ENCODE assay signal across 26 cellular contexts in genomic region chr2:195395351-195395750, GRCh38.
DNase-seq lines count a peak whose midpoint lies in the region; ATAC-seq, FAIRE-seq and TF ChIP-seq lines count a peak whose summit lies in the region.
"Had no signal": no experiment of that assay in that cellular context is flagged by ENCODE, and none has a peak within 500 bp of the region (broad histone marks: within the 10 kb centered on the region; RNA-seq: fewer than 3 reads in every experiment).

No MANE protein-coding gene starts in this region.

- no peak for TF ChIP-seq POLR2A in spleen (IDR thresholded peaks at IDR 0.05)

- TF ChIP-seq CTCF in astrocyte (IDR thresholded peaks at IDR 0.05; ENCODE audit: insufficient read depth, low read depth, low read length) = no peak
- no peak for TF ChIP-seq CTCF in spleen (IDR thresholded peaks at IDR 0.05 in 8 of 11, conservative IDR thresholded peaks at IDR 0.05 in 3 of 11)

- no peak overlapping the region for H3K4me3 ChIP-seq in astrocyte (ENCODE audit: insufficient read depth, low read depth, low read length)
- no peak overlapping the region for H3K4me3 ChIP-seq in spleen
- H3K4me3 ChIP-seq: GM23338, SJSA1 had no signal

- no peak overlapping the region for H3K9ac ChIP-seq in astrocyte (ENCODE audit: low read length)

- H3K27ac ChIP-seq in astrocyte (ENCODE audit: low read depth, low read length) (no peak overlapping the region), spleen (no peak overlapping the region)
- H3K27ac ChIP-seq: SJSA1 had no signal

- H3K4me1 Mint-ChIP-seq in astrocyte (ENCODE audit: low read depth, unreplicated experiment) = peaks cover 8% of the 10 kb centered on the region
- H3K4me1 Mint-ChIP-seq: CD14-positive monocyte, GM23338 had no signal

- no peaks in the 10 kb centered on the region for H3K9me3 Mint-ChIP-seq in astrocyte (ENCODE audit: unreplicated experiment)
- H3K9me3 Mint-ChIP-seq: GM23338 had no signal

- H3K79me2 ChIP-seq in astrocyte (ENCODE audit: insufficient read depth, low read length) = no peaks in the 10 kb centered on the region

- no peaks in the 10 kb centered on the region for H4K20me1 ChIP-seq in astrocyte (ENCODE audit: insufficient read depth, low read length)

- peak; percentile 6 for DNase-seq in A172 (ENCODE audit: low spot score)
- DNase-seq in LHCN-M2 (ENCODE audit: low read depth) = peak; percentile 22
- peak; percentile 67 for DNase-seq in astrocyte (ENCODE audit: low read depth)
- peak; percentile 19 for DNase-seq in fibroblast of peridontal ligament (ENCODE audit: extremely low read depth)
- DNase-seq in spleen = no peak
- DNase-seq: GF-D8, Kasumi-1, MM.1S, NCI-H1048, NCI-H1436, NCI-H1930, NCI-H2171, NCI-H446, NCI-H526, OCI-M1 had no signal

- FAIRE-seq in astrocyte (lab: Jason Lieb, UNC) = no peak
- FAIRE-seq: A204.1, RCC 7860 had no signal

- ATAC-seq in SK-N-SH treated with all-trans-retinoic acid at 6 μM for 48 hours (no peak), GM19023 (IDR thresholded peaks at IDR 0.05; ENCODE audit: unreplicated experiment) (no peak), GM18858 (IDR thresholded peaks at IDR 0.05; ENCODE audit: unreplicated experiment) (no peak)
- ATAC-seq: GM23338, HCT116, Right ventricle myocardium inferior had no signal

- H3K27ac Mint-ChIP-seq in astrocyte (ENCODE audit: unreplicated experiment) = no peak overlapping the region
- H3K27ac Mint-ChIP-seq: B cell, CD14-positive monocyte, GM23338 had no signal

- H2AFZ ChIP-seq in astrocyte (ENCODE audit: low read depth, low read length) = no peak overlapping the region
- H2AFZ ChIP-seq: GM23338 had no signal

- H3K4me3 Mint-ChIP-seq in astrocyte (ENCODE audit: unreplicated experiment) = no peak overlapping the region
- H3K4me3 Mint-ChIP-seq: B cell, CD14-positive monocyte, GM23338 had no signal

- H3K36me3 ChIP-seq in astrocyte (ENCODE audit: insufficient read depth, low read length) (no peaks in the 10 kb centered on the region), spleen (no peaks in the 10 kb centered on the region)
- H3K36me3 ChIP-seq: SJSA1 had no signal

- WGBS in spleen, 5 donors = 79 to 89% (median 82%) methylated on average over 1 of the region's 1 CpG

- intact Hi-C loops in spleen (cut with DNase I; ENCODE audit: low total_unique reads) = no loop called here

- H3K36me3 Mint-ChIP-seq in astrocyte (ENCODE audit: low read depth, unreplicated experiment) = no peaks in the 10 kb centered on the region
- H3K36me3 Mint-ChIP-seq: CD14-positive monocyte had no signal

- H3K9me3 ChIP-seq in astrocyte (ENCODE audit: insufficient read depth, low read depth, low read length) (no peaks in the 10 kb centered on the region), spleen (no peaks in the 10 kb centered on the region)
- H3K9me3 ChIP-seq: SJSA1 had no signal

- H3K27me3 ChIP-seq in astrocyte (ENCODE audit: insufficient read depth, low read length) (no peaks in the 10 kb centered on the region), spleen (replicated peaks in 1 of 7) (no peaks in the 10 kb centered on the region)
- H3K27me3 ChIP-seq: SJSA1 had no signal

- peaks cover 2% of the 10 kb centered on the region for H3K27me3 Mint-ChIP-seq in astrocyte (ENCODE audit: low read depth, unreplicated experiment)
- H3K27me3 Mint-ChIP-seq: B cell had no signal

- no peak overlapping the region for H3K4me2 ChIP-seq in astrocyte (ENCODE audit: low read length)
- H3K4me2 ChIP-seq: GM23338 had no signal

- H3K4me1 ChIP-seq in astrocyte (ENCODE audit: insufficient read depth, low read length) (no peaks in the 10 kb centered on the region), spleen (no peaks in the 10 kb centered on the region)
- H3K4me1 ChIP-seq: SJSA1 had no signal

TF ChIP-seq in SK-N-SH treated with all-trans-retinoic acid at 6 μM for 48 hours, 23 proteins besides CTCF, POLR2A, EP300 and RAD21 (continues in another document):
- TF ChIP-seq ARNTL (CRISPR knock-in tag; IDR thresholded peaks at IDR 0.05; ENCODE audit: borderline replicate concordance, low read depth) (no peak), ZC3H10 (CRISPR knock-in tag; IDR thresholded peaks at IDR 0.05) (no peak), ZNF8 (CRISPR knock-in tag; IDR thresholded peaks at IDR 0.05) (no peak), GLIS3 (CRISPR knock-in tag; IDR thresholded peaks at IDR 0.05) (no peak), POU6F1 (CRISPR knock-in tag; IDR thresholded peaks at IDR 0.05; ENCODE audit: borderline replicate concordance, low read depth) (no peak), BACH2 (CRISPR knock-in tag; IDR thresholded peaks at IDR 0.05; ENCODE audit: borderline replicate concordance) (no peak), TCF4 (CRISPR knock-in tag; IDR thresholded peaks at IDR 0.05; ENCODE audit: borderline replicate concordance) (no peak), TSHZ2 (CRISPR knock-in tag; IDR thresholded peaks at IDR 0.05) (no peak), OSR1 (CRISPR knock-in tag; IDR thresholded peaks at IDR 0.05) (no peak), ISL1 (CRISPR knock-in tag; IDR thresholded peaks at IDR 0.05) (no peak), ESRRG (CRISPR knock-in tag; IDR thresholded peaks at IDR 0.05) (no peak), PATZ1 (CRISPR knock-in tag; IDR thresholded peaks at IDR 0.05; ENCODE audit: borderline replicate concordance) (no peak), ZFP30 (CRISPR knock-in tag; IDR thresholded peaks at IDR 0.05) (no peak), SNAI2 (CRISPR knock-in tag; IDR thresholded peaks at IDR 0.05) (no peak), CREB5 (CRISPR knock-in tag; IDR thresholded peaks at IDR 0.05; ENCODE audit: low read depth) (no peak), PPARA (CRISPR knock-in tag; IDR thresholded peaks at IDR 0.05; ENCODE audit: borderline replicate concordance) (no peak), ZNF565 (CRISPR knock-in tag; conservative IDR thresholded peaks at IDR 0.05; ENCODE audit: low read depth) (no peak), CSDC2 (CRISPR knock-in tag; IDR thresholded peaks at IDR 0.05) (no peak)
